1 cellular context compared by ENCODE assay signal in the genomic region with DNA sequence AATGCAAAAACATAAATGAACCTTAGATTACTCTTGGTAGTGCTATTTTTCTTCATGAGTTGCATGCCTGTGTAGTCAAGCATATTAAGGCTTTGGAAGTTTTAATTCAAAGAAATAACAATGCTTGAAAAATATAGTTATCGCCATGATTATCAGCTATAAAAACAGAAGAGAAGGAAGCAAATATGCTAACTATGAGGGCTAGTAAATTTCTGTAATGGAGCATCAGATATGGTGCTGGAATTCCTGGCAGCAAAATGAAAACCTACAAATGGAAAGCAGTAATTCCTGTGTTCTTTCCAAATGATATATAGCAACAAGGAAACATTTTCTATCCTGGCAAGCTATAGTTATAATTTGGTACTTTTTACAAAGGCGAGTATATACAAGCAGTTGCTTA.
TF ChIP-seq lines count a peak whose summit lies in the region.

No MANE protein-coding gene starts in this region.

TF ChIP-seq in endothelial cell of umbilical vein, 7 proteins besides CTCF, POLR2A, EP300 and RAD21 (continued from another document):
- TF ChIP-seq, protein P1, sequence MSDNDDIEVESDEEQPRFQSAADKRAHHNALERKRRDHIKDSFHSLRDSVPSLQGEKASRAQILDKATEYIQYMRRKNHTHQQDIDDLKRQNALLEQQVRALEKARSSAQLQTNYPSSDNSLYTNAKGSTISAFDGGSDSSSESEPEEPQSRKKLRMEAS (IDR thresholded peaks at IDR 0.05; ENCODE audit: insufficient read depth, insufficient read length): no peak
- TF ChIP-seq EZH2 (IDR thresholded peaks at IDR 0.05; ENCODE audit: borderline replicate concordance, low read depth, low read length, severe bottlenecking) (no peak), FOS (IDR thresholded peaks at IDR 0.05; ENCODE audit: borderline replicate concordance, insufficient read depth, low read length) (no peak)
